30 cellular contexts compared by ENCODE assay signal in genomic region chr4:120144634-120145033, GRCh38.
"Had no signal": no experiment of that assay in that cellular context is flagged by ENCODE, and none has a peak within 500 bp of the region (broad histone marks: within the 10 kb centered on the region; RNA-seq: fewer than 3 reads in every experiment).

No MANE protein-coding gene starts in this region.

- H3K27me3 ChIP-seq: pancreas, upper lobe of left lung had no signal

- H3K27ac Mint-ChIP-seq: activated B cell treated with CpG ODN at 0.5 μM for 24 hours; activated CD8-positive, alpha-beta T cell treated with anti-CD3 and anti-CD28 coated beads for 36 hours; activated naive CD4-positive, alpha-beta T cell treated with anti-CD3 and anti-CD28 coated beads, Interleukin-2, amount 50 U/mL, for 24 hours; activated naive CD8-positive, alpha-beta T cell treated with anti-CD3 and anti-CD28 coated beads, Interleukin-2, amount 50 U/mL, for 24 hours; activated T-helper 2 cell treated with anti-CD3 and anti-CD28 coated beads, Interferon-gamma antibody, Interleukin-2, Interleukin-4, amounts not matched to agents 10 μg/mL and 5 μg/mL and 100 μg/mL, durations not matched to agents 14 hours and 24 hours and 36 hours; dendritic cell treated with granulocyte-macrophage colony-stimulating factor and Interleukin-4, amounts not matched to agents 40 ng/mL and 50 ng/mL, for 4 days; endodermal cell; immature natural killer cell; stimulated activated naive CD8-positive, alpha-beta T cell treated with anti-CD3 and anti-CD28 coated beads, Interleukin-15, Interleukin-2, amounts not matched to agents 100 ng/mL and 50 ng/mL, for 24 hours; T-helper 17 cell had no signal

- H3K36me3 Mint-ChIP-seq: activated naive CD4-positive, alpha-beta T cell treated with anti-CD3 and anti-CD28 coated beads, Interleukin-2, amount 50 U/mL, for 24 hours; immature natural killer cell had no signal

- H3K27ac ChIP-seq: pancreas, prostate gland, skin epidermis, thoracic aorta, upper lobe of left lung had no signal

- ATAC-seq: activated CD8-positive, alpha-beta T cell treated with anti-CD3 and anti-CD28 coated beads for 36 hours; activated naive CD8-positive, alpha-beta T cell treated with anti-CD3 and anti-CD28 coated beads, Interleukin-2, amount 50 U/mL, for 24 hours; activated T-cell treated with anti-CD3 and anti-CD28 coated beads, Interleukin-2, amount 50 U/mL, for 4 hours; esophagus mucosa; left colon; naive thymus-derived CD4-positive, alpha-beta T cell; pancreas; sciatic nerve; T-helper 17 cell had no signal

- H3K4me3 ChIP-seq: pancreas, prostate gland, skin epidermis, thoracic aorta, upper lobe of left lung had no signal

- H3K4me1 ChIP-seq: pancreas, prostate gland, upper lobe of left lung had no signal

- H3K36me3 ChIP-seq: pancreas, prostate gland, thoracic aorta, upper lobe of left lung had no signal

- DNase-seq: activated B cell treated with CpG ODN at 0.5 μM for 24 hours; activated CD4-positive, alpha-beta T cell treated with anti-CD3 and anti-CD28 coated beads, Interleukin-2, amount 50 U/mL, for 1 hour; activated CD8-positive, alpha-beta T cell treated with anti-CD3 and anti-CD28 coated beads for 36 hours; activated naive CD8-positive, alpha-beta T cell treated with anti-CD3 and anti-CD28 coated beads, Interleukin-2, amount 50 U/mL, for 24 hours; activated T-cell treated with anti-CD3 and anti-CD28 coated beads, Interleukin-2, amount 50 U/mL, for 4 hours; amygdala; endodermal cell; immature natural killer cell; kidney; left colon; midbrain; naive thymus-derived CD4-positive, alpha-beta T cell; nucleus accumbens; pancreas; retina; stimulated activated CD4-positive, alpha-beta T cell treated with anti-CD3 and anti-CD28 coated beads, Interleukin-12 subunit alpha, Interleukin-12 subunit beta, amount 100 ng/mL, for 4 hours; stimulated activated CD4-positive, alpha-beta T cell treated with anti-CD3 and anti-CD28 coated beads, Interleukin-4, amount 100 ng/mL, for 1 hour; T-helper 17 cell; T1000; upper lobe of left lung had no signal

- H3K4me3 Mint-ChIP-seq: activated B cell treated with CpG ODN at 0.5 μM for 24 hours; activated CD8-positive, alpha-beta T cell treated with anti-CD3 and anti-CD28 coated beads for 36 hours; activated naive CD4-positive, alpha-beta T cell treated with anti-CD3 and anti-CD28 coated beads, Interleukin-2, amount 50 U/mL, for 24 hours; activated naive CD8-positive, alpha-beta T cell treated with anti-CD3 and anti-CD28 coated beads, Interleukin-2, amount 50 U/mL, for 24 hours; activated T-cell treated with anti-CD3 and anti-CD28 coated beads, Interleukin-2, amount 50 U/mL, for 4 hours; central memory CD8-positive, alpha-beta T cell; dendritic cell treated with granulocyte-macrophage colony-stimulating factor and Interleukin-4, amounts not matched to agents 40 ng/mL and 50 ng/mL, for 4 days; endodermal cell; immature natural killer cell; naive thymus-derived CD4-positive, alpha-beta T cell; stimulated activated naive CD8-positive, alpha-beta T cell treated with anti-CD3 and anti-CD28 coated beads, Interleukin-15, Interleukin-2, amounts not matched to agents 100 ng/mL and 50 ng/mL, for 24 hours; T-helper 17 cell had no signal

- H3K27me3 Mint-ChIP-seq: activated B cell treated with CpG ODN at 0.5 μM for 24 hours; activated CD8-positive, alpha-beta T cell treated with anti-CD3 and anti-CD28 coated beads for 36 hours; activated naive CD4-positive, alpha-beta T cell treated with anti-CD3 and anti-CD28 coated beads, Interleukin-2, amount 50 U/mL, for 24 hours; dendritic cell treated with granulocyte-macrophage colony-stimulating factor and Interleukin-4, amounts not matched to agents 40 ng/mL and 50 ng/mL, for 4 days; T-helper 17 cell had no signal

- H3K4me1 Mint-ChIP-seq: activated B cell treated with CpG ODN at 0.5 μM for 24 hours; activated naive CD4-positive, alpha-beta T cell treated with anti-CD3 and anti-CD28 coated beads, Interleukin-2, amount 50 U/mL, for 24 hours; activated naive CD8-positive, alpha-beta T cell treated with anti-CD3 and anti-CD28 coated beads, Interleukin-2, amount 50 U/mL, for 24 hours; central memory CD8-positive, alpha-beta T cell; endodermal cell; immature natural killer cell; naive thymus-derived CD4-positive, alpha-beta T cell; T-helper 17 cell had no signal

- H3K9me3 Mint-ChIP-seq: activated B cell treated with CpG ODN at 0.5 μM for 24 hours; activated CD8-positive, alpha-beta T cell treated with anti-CD3 and anti-CD28 coated beads for 36 hours; activated naive CD4-positive, alpha-beta T cell treated with anti-CD3 and anti-CD28 coated beads, Interleukin-2, amount 50 U/mL, for 24 hours; activated naive CD8-positive, alpha-beta T cell treated with anti-CD3 and anti-CD28 coated beads, Interleukin-2, amount 50 U/mL, for 24 hours; activated T-cell treated with anti-CD3 and anti-CD28 coated beads, Interleukin-2, amount 50 U/mL, for 4 hours; activated T-helper 2 cell treated with anti-CD3 and anti-CD28 coated beads, Interferon-gamma antibody, Interleukin-2, Interleukin-4, amounts not matched to agents 10 μg/mL and 5 μg/mL and 100 μg/mL, durations not matched to agents 14 hours and 24 hours and 36 hours; central memory CD8-positive, alpha-beta T cell; dendritic cell treated with granulocyte-macrophage colony-stimulating factor and Interleukin-4, amounts not matched to agents 40 ng/mL and 50 ng/mL, for 4 days; endodermal cell; stimulated activated naive CD8-positive, alpha-beta T cell treated with anti-CD3 and anti-CD28 coated beads, Interleukin-15, Interleukin-2, amounts not matched to agents 100 ng/mL and 50 ng/mL, for 24 hours had no signal

- H3K9me3 ChIP-seq: pancreas, prostate gland, thoracic aorta, upper lobe of left lung had no signal
